Comparison of ENCODE assay signal across 15 cellular contexts in the genomic region with DNA sequence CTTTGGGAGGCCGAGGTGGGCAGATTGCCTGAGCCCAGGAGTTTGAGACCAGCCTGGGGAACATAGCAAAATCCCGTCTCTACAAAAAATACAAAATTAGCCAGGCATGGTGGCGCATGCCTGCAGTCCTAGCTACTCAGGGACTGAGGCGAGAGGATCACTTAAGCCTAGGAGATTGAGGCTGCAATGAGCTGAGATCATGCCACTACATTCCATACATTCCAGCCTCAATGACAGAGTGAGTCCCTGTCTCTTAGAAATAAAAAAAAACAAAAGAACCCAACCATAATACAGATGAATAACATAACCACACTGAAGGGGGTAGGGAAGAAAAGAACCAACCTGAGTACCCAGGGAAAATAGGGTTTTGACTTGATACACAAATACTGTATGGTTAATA. TPM values are rescaled to one million over a fixed set of nuclear protein-coding genes. Genes with fewer than 3 reads are reported as not detected.
DNase-seq lines count a peak whose midpoint lies in the region; ATAC-seq, FAIRE-seq and TF ChIP-seq lines count a peak whose summit lies in the region.
"Had no signal": no experiment of that assay in that cellular context is flagged by ENCODE, and none has a peak within 500 bp of the region (broad histone marks: within the 10 kb centered on the region; RNA-seq: fewer than 3 reads in every experiment).

No MANE protein-coding gene starts in this region.

- H3K14ac ChIP-seq in neuronal stem cell (ENCODE audit: low read length), result no peak overlapping the region

- no peak overlapping the region for H2AK5ac ChIP-seq in neuronal stem cell (ENCODE audit: low read depth, low read length)

- H3K36me3 ChIP-seq in NT2/D1 (ENCODE audit: insufficient read depth, insufficient read length, low read length) (no peaks in the 10 kb centered on the region), endodermal cell (ENCODE audit: control insufficient read depth, insufficient read depth, low read length) (no peaks in the 10 kb centered on the region), neuronal stem cell (replicated peaks in 1 of 2; ENCODE audit: control insufficient read depth in 2 of 2, insufficient read depth in 2 of 2, low read length in 2 of 2) (no peaks in the 10 kb centered on the region)

- no peak overlapping the region for H2BK120ac ChIP-seq in neuronal stem cell (ENCODE audit: low read depth, low read length)

- H3K79me1 ChIP-seq in neuronal stem cell (ENCODE audit: low read depth, low read length), result no peaks in the 10 kb centered on the region

- H3K18ac ChIP-seq in neuronal stem cell (ENCODE audit: low read length), result no peak overlapping the region

- no peak overlapping the region for H2BK12ac ChIP-seq in neuronal stem cell (ENCODE audit: low read length)

- no peak for ATAC-seq in HG03439 (IDR thresholded peaks at IDR 0.05; ENCODE audit: unreplicated experiment)
- ATAC-seq in HG03342 (IDR thresholded peaks at IDR 0.05; ENCODE audit: unreplicated experiment), result no peak
- ATAC-seq: GM12878; natural killer cell treated with Interleukin-12 subunit alpha and Interleukin-12 subunit beta and Interleukin-15 and Interleukin-18, amount 100 ng/mL, for 72 hours had no signal

- 67 to 75% methylated on average over 1 to 4 of the region's 4 CpGs for WGBS in endodermal cell (ENCODE audit: insufficient coverage in 1 of 2, insufficient read length in 1 of 2), 2 experiments
- WGBS in neuronal stem cell (ENCODE audit: extremely low coverage in 2 of 2, insufficient read length in 2 of 2, insufficient replicate concordance in 1 of 2), 2 donors, result no CpG with 5 or more reads among the region's 4 CpGs

- peak; percentile 95 for FAIRE-seq in G401.6 (lab: Jason Lieb, UNC)
- FAIRE-seq: GM12878, GM19239 had no signal

- H3K4me2 ChIP-seq in neuronal stem cell (ENCODE audit: insufficient read depth, low read length, poor library complexity, severe bottlenecking), result no peak overlapping the region

- no peak overlapping the region for H3K4me3 ChIP-seq in NT2/D1 (ENCODE audit: insufficient read length, low read depth)
- no peak overlapping the region for H3K4me3 ChIP-seq in endodermal cell (ENCODE audit: low read length)
- no peak overlapping the region for H3K4me3 ChIP-seq in neuronal stem cell (ENCODE audit: low read length in 2 of 2)
- H3K4me3 ChIP-seq: GM12878 had no signal

- no peak overlapping the region for H4K91ac ChIP-seq in neuronal stem cell (ENCODE audit: low read depth, low read length, poor library complexity)

- no peak overlapping the region for H2BK5ac ChIP-seq in neuronal stem cell (ENCODE audit: low read length)

- H3K4me1 Mint-ChIP-seq in endodermal cell, result peaks cover 21% of the 10 kb centered on the region

- H3K4me1 ChIP-seq in NT2/D1 (ENCODE audit: insufficient read depth, insufficient read length) (peaks cover 5% of the 10 kb centered on the region), endodermal cell (ENCODE audit: control insufficient read depth, insufficient read depth, low read length) (peaks cover 4% of the 10 kb centered on the region), neuronal stem cell (ENCODE audit: control insufficient read depth in 2 of 2, insufficient read depth in 1 of 2, low read depth in 1 of 2, low read length in 2 of 2) (peaks cover 5 to 18% of the 10 kb centered on the region in 2 donors)

- peak; percentile 82 for DNase-seq in NT2/D1 (ENCODE audit: low read depth, low spot score)
- peak; percentile 72 for DNase-seq in endodermal cell
- DNase-seq in neuronal stem cell (ENCODE audit: low spot score), result peak; percentile 33
- DNase-seq in SIG-M5 treated with dmso at 0.1 percent for 504 hours (lab: John Stamatoyannopoulos, UW; ENCODE audit: unreplicated experiment), result no peak
- DNase-seq in effector CD4-positive, alpha-beta T cell, result no peak
- DNase-seq: activated CD8-positive, alpha-beta memory T cell treated with anti-CD3 and anti-CD28 coated beads, Interleukin-2, amount 50 U/mL, for 4 hours; amygdala; CD4-positive, alpha-beta T cell; erythroblast had no signal

- no peak overlapping the region for H3K4ac ChIP-seq in neuronal stem cell (ENCODE audit: low read length)

- no peaks in the 10 kb centered on the region for H3K36me3 Mint-ChIP-seq in endodermal cell (ENCODE audit: low read depth)
- H3K36me3 Mint-ChIP-seq: natural killer cell treated with Interleukin-12 subunit alpha and Interleukin-12 subunit beta and Interleukin-15 and Interleukin-18, amount 100 ng/mL, for 72 hours had no signal

- H3K27me3 Mint-ChIP-seq in endodermal cell (ENCODE audit: insufficient read depth), result no peaks in the 10 kb centered on the region

- H3K27ac Mint-ChIP-seq in endodermal cell, result peak overlapping the region; percentile 74
- H3K27ac Mint-ChIP-seq: CD4-positive, alpha-beta T cell; natural killer cell treated with Interleukin-12 subunit alpha and Interleukin-12 subunit beta and Interleukin-15 and Interleukin-18, amount 100 ng/mL, for 72 hours had no signal

- H3K23ac ChIP-seq in neuronal stem cell (ENCODE audit: low read depth, low read length, poor library complexity), result no peak overlapping the region

- H3K9me3 ChIP-seq in NT2/D1 (ENCODE audit: insufficient read depth, low read length) (no peaks in the 10 kb centered on the region), endodermal cell (ENCODE audit: control insufficient read depth, low read length) (peaks cover 4% of the 10 kb centered on the region), neuronal stem cell (replicated peaks in 1 of 2; ENCODE audit: control insufficient read depth in 2 of 2, insufficient read depth in 1 of 2, low read depth in 1 of 2, low read length in 2 of 2) (peaks cover 0 to 2% of the 10 kb centered on the region in 2 donors)

- H2AFZ ChIP-seq in neuronal stem cell (ENCODE audit: low read length), result no peak overlapping the region

- no peaks in the 10 kb centered on the region for H3K27me3 ChIP-seq in NT2/D1 (ENCODE audit: insufficient read depth, insufficient read length)
- no peaks in the 10 kb centered on the region for H3K27me3 ChIP-seq in endodermal cell (ENCODE audit: control insufficient read depth, insufficient read depth, low read length, poor library complexity, severe bottlenecking)
- H3K27me3 ChIP-seq in neuronal stem cell (ENCODE audit: control insufficient read depth in 3 of 3, insufficient read depth in 3 of 3, low read depth in 1 of 3, low read length in 3 of 3), result no peaks in the 10 kb centered on the region

- no peak for TF ChIP-seq CTCF in endodermal cell (conservative IDR thresholded peaks at IDR 0.05)

- H3K9ac ChIP-seq in NT2/D1 (ENCODE audit: insufficient read length, low read depth), result no peak overlapping the region
- peak overlapping the region; percentile 27 for H3K9ac ChIP-seq in endodermal cell (ENCODE audit: extremely low read depth, low read length, poor library complexity, severe bottlenecking)
- H3K9ac ChIP-seq in neuronal stem cell (ENCODE audit: low read depth, low read length, poor library complexity), result no peak overlapping the region

- H3K4me3 Mint-ChIP-seq in endodermal cell, result no peak overlapping the region
- H3K4me3 Mint-ChIP-seq: CD4-positive, alpha-beta T cell; natural killer cell treated with Interleukin-12 subunit alpha and Interleukin-12 subunit beta and Interleukin-15 and Interleukin-18, amount 100 ng/mL, for 72 hours had no signal

- no peak overlapping the region for H2BK15ac ChIP-seq in neuronal stem cell (ENCODE audit: low read length)

- peaks cover 5% of the 10 kb centered on the region for H3K9me3 Mint-ChIP-seq in endodermal cell
- H3K9me3 Mint-ChIP-seq: CD4-positive, alpha-beta T cell; natural killer cell treated with Interleukin-12 subunit alpha and Interleukin-12 subunit beta and Interleukin-15 and Interleukin-18, amount 100 ng/mL, for 72 hours had no signal

- H3K27ac ChIP-seq in endodermal cell (ENCODE audit: low read depth, low read length) (peak overlapping the region; percentile 1), neuronal stem cell (replicated peaks; ENCODE audit: low read length) (peak overlapping the region; percentile 75)

- H4K8ac ChIP-seq in neuronal stem cell (ENCODE audit: low read depth, low read length), result no peak overlapping the region

RNA-seq across cellular contexts. Expression of gene CGNL1, which starts 19.7 kb away (rescaled TPM):
- total RNA-seq in endodermal cell, result 10 to 100 TPM; 82.6 to 98.0 TPM
- 15.1 TPM for polyA plus RNA-seq in endodermal cell (2013, experiment 1 of 2)
- 15.8 TPM for polyA plus RNA-seq in endodermal cell (2013, experiment 2 of 2)
- polyA plus RNA-seq in neuronal stem cell (2013, experiment 1 of 2), result 2.3 TPM
- polyA plus RNA-seq in neuronal stem cell (2013, experiment 2 of 2), result 2.3 TPM
- total RNA-seq: CD4-positive, alpha-beta T cell; natural killer cell treated with Interleukin-12 subunit alpha and Interleukin-12 subunit beta and Interleukin-15 and Interleukin-18, amount 100 ng/mL, for 72 hours had no signal

Comparison
In these comparisons a context has a peak if more than half of its experiments do, and no peak if none do; other contexts are left out.
1. DNase-seq: peak in NT2/D1 (single experiment), endodermal cell (single experiment) and neuronal stem cell (single experiment); none in SIG-M5 treated with dmso at 0.1 percent for 504 hours (single experiment) and effector CD4-positive, alpha-beta T cell (single experiment).